In the genomic region with DNA sequence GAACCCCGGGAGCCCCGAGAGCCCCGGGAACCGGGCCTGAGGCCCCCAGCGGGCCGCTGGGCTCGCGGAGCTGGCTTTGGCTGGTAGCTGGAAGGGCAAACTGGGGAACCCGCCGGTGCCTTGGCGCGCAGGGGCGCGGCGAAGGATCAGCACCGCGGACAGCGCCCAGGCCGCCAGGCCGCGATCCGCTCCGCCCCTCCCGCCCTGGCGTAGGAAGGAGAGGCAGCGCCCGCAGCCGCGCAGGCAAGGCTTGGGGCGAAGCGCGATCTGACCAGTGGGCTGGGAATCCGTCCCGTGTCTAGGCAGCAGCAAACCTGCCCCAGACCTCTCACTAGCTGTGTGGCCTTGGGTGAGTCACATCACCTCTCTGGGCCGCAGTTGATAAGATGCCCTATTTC, we compare ENCODE assay signal across 9 cellular contexts. TPM values are rescaled to one million over a fixed set of nuclear protein-coding genes. Genes with fewer than 3 reads are reported as not detected.
A peak's percentile ranks its signal among the peaks of the same experiment; 100 is the strongest.
DNase-seq lines count a peak whose midpoint lies in the region; ATAC-seq lines count a peak whose summit lies in the region.
"Had no signal": no experiment of that assay in that cellular context is flagged by ENCODE, and none has a peak within 500 bp of the region (broad histone marks: within the 10 kb centered on the region; RNA-seq: fewer than 3 reads in every experiment).

No MANE protein-coding gene starts in this region.

- no peaks in the 10 kb centered on the region for H3K27me3 ChIP-seq in endocrine pancreas (ENCODE audit: control insufficient read depth, insufficient read depth, low read length)
- peaks cover 52 to 75% of the 10 kb centered on the region in 2 experiments for H3K27me3 ChIP-seq in mesenchymal stem cell (ENCODE audit: control insufficient read depth in 1 of 2, insufficient read depth in 1 of 2, low read length in 2 of 2)

- H2BK5ac ChIP-seq in mesenchymal stem cell (ENCODE audit: low read depth, low read length, poor library complexity, severe bottlenecking), result no peak overlapping the region

- H3K27ac Mint-ChIP-seq in activated CD8-positive, alpha-beta memory T cell treated with anti-CD3 and anti-CD28 coated beads, Interleukin-2, amount 10 ng/mL, durations not matched to agents 7 days and 5 days, result no peak overlapping the region

- no peaks in the 10 kb centered on the region for H3K9me3 ChIP-seq in endocrine pancreas (ENCODE audit: control insufficient read depth, low read length)
- no peaks in the 10 kb centered on the region for H3K9me3 ChIP-seq in mesenchymal stem cell (ENCODE audit: control insufficient read depth, low read length)

- H3K14ac ChIP-seq in mesenchymal stem cell (ENCODE audit: low read length in 2 of 2), result no peak overlapping the region

- H3K18ac ChIP-seq in mesenchymal stem cell (ENCODE audit: low read depth in 1 of 2, low read length in 2 of 2), result no peak overlapping the region

- CTCF ChIA-PET in activated CD8-positive, alpha-beta memory T cell treated with anti-CD3 and anti-CD28 coated beads, Interleukin-2, amount 10 ng/mL, durations not matched to agents 7 days and 5 days (lab: Charles Lee), result no interaction called here

- no peak overlapping the region for H3K23ac ChIP-seq in mesenchymal stem cell (ENCODE audit: low read length in 2 of 2)

- H3K4me1 Mint-ChIP-seq in activated CD8-positive, alpha-beta memory T cell treated with anti-CD3 and anti-CD28 coated beads, Interleukin-2, amount 10 ng/mL, durations not matched to agents 7 days and 5 days, result no peaks in the 10 kb centered on the region

- no peak overlapping the region for H2BK12ac ChIP-seq in mesenchymal stem cell (ENCODE audit: low read length in 2 of 2)

- under 1% methylated on average over 29 of the region's 35 CpGs for WGBS in mesenchymal stem cell

- peaks cover 59% of the 10 kb centered on the region for H3K27me3 Mint-ChIP-seq in activated CD8-positive, alpha-beta memory T cell treated with anti-CD3 and anti-CD28 coated beads, Interleukin-2, amount 10 ng/mL, durations not matched to agents 7 days and 5 days

- H3K4me3 ChIP-seq in endocrine pancreas (ENCODE audit: control insufficient read depth, insufficient read depth, low read length) (no peak overlapping the region), mesenchymal stem cell (ENCODE audit: insufficient read depth in 1 of 2, low read depth in 1 of 2, low read length in 2 of 2) (no peak overlapping the region)

- H2AK5ac ChIP-seq in mesenchymal stem cell (ENCODE audit: low read length, severe bottlenecking), result no peak overlapping the region

- peak; percentile 13 to 52 for DNase-seq in NCI-H2081 (lab: John Stamatoyannopoulos, UW)
- DNase-seq in NCI-H2081 treated with DMSO at 0.1 percent for 48 hours (lab: John Stamatoyannopoulos, UW), result no peak
- peak; percentile 88 for DNase-seq in NCI-H82 (lab: John Stamatoyannopoulos, UW)
- peak; percentile 74 for DNase-seq in activated CD8-positive, alpha-beta memory T cell treated with anti-CD3 and anti-CD28 coated beads, Interleukin-2, amount 10 ng/mL, durations not matched to agents 7 days and 5 days
- DNase-seq in mesenchymal stem cell, result peak; percentile 62
- peak; percentile 16 to 54 for DNase-seq in stimulated activated CD8-positive, alpha-beta memory T cell treated with anti-CD3 and anti-CD28 coated beads, Interleukin-15, amount 100 ng/mL, for 4 hours (ENCODE audit: low read depth in 2 of 2)
- no peak for DNase-seq in GF-D8 (lab: John Stamatoyannopoulos, UW)

- no peak overlapping the region for H3K4me3 Mint-ChIP-seq in activated CD8-positive, alpha-beta memory T cell treated with anti-CD3 and anti-CD28 coated beads, Interleukin-2, amount 10 ng/mL, durations not matched to agents 7 days and 5 days

- H3K36me3 Mint-ChIP-seq in activated CD8-positive, alpha-beta memory T cell treated with anti-CD3 and anti-CD28 coated beads, Interleukin-2, amount 10 ng/mL, durations not matched to agents 7 days and 5 days, result no peaks in the 10 kb centered on the region

- H2BK120ac ChIP-seq in mesenchymal stem cell (ENCODE audit: low read depth, low read length), result no peak overlapping the region

- H4K91ac ChIP-seq in mesenchymal stem cell (ENCODE audit: low read length), result no peak overlapping the region

- H3K36me3 ChIP-seq in endocrine pancreas (ENCODE audit: control insufficient read depth, insufficient read depth, low read length) (no peaks in the 10 kb centered on the region), mesenchymal stem cell (ENCODE audit: control insufficient read depth in 1 of 2, insufficient read depth in 2 of 2, low read depth in 1 of 2, low read length in 2 of 2) (no peaks in the 10 kb centered on the region)

- no peak overlapping the region for H2AFZ ChIP-seq in mesenchymal stem cell (ENCODE audit: low read depth, low read length)

- no peaks in the 10 kb centered on the region for H3K79me1 ChIP-seq in mesenchymal stem cell (replicated peaks; ENCODE audit: low read length, poor library complexity, severe bottlenecking)

- no peak overlapping the region for H2BK15ac ChIP-seq in mesenchymal stem cell (ENCODE audit: low read depth, poor library complexity, severe bottlenecking)

- H3K9ac ChIP-seq in endocrine pancreas (ENCODE audit: control insufficient read depth, insufficient read depth, low read length), result peak overlapping the region; percentile 85
- no peak overlapping the region for H3K9ac ChIP-seq in mesenchymal stem cell (ENCODE audit: low read length)

- H3K4me1 ChIP-seq in endocrine pancreas (ENCODE audit: control insufficient read depth, insufficient read depth, low read length), result no peaks in the 10 kb centered on the region
- H3K4me1 ChIP-seq in mesenchymal stem cell (ENCODE audit: control insufficient read depth, insufficient read depth, low read depth, low read length), result peaks cover 9% of the 10 kb centered on the region

- no peak overlapping the region for H3K27ac ChIP-seq in mesenchymal stem cell (ENCODE audit: low read length, poor library complexity, severe bottlenecking)

- peak; percentile 98 for ATAC-seq in activated CD8-positive, alpha-beta memory T cell treated with anti-CD3 and anti-CD28 coated beads, Interleukin-2, amount 10 ng/mL, durations not matched to agents 7 days and 5 days

- H4K8ac ChIP-seq in mesenchymal stem cell (ENCODE audit: low read length), result no peak overlapping the region

- no peaks in the 10 kb centered on the region for H3K9me3 Mint-ChIP-seq in activated CD8-positive, alpha-beta memory T cell treated with anti-CD3 and anti-CD28 coated beads, Interleukin-2, amount 10 ng/mL, durations not matched to agents 7 days and 5 days (ENCODE audit: low read depth)

- H3K4me2 ChIP-seq in mesenchymal stem cell (ENCODE audit: low read length, poor library complexity, severe bottlenecking), result peak overlapping the region; percentile 48

- H3K4ac ChIP-seq in mesenchymal stem cell (ENCODE audit: low read depth in 1 of 2, low read length in 2 of 2), result no peak overlapping the region

RNA-seq across cellular contexts. Expression of gene CCDC92B, which starts 0.3 kb away (rescaled TPM):
- under 1 TPM in 1 of 2 experiments, not detected in 1; 0.12 TPM for total RNA-seq in activated CD8-positive, alpha-beta memory T cell treated with anti-CD3 and anti-CD28 coated beads, Interleukin-2, amount 10 ng/mL, durations not matched to agents 7 days and 5 days
- polyA plus RNA-seq in mesenchymal stem cell (2013, experiment 1 of 2), result not detected
- polyA plus RNA-seq in mesenchymal stem cell (2013, experiment 2 of 2), result not detected
- total RNA-seq: glomerular endothelial cell had no signal

RNA-seq across cellular contexts. Expression of gene CLUH, which starts 38.2 kb away (rescaled TPM):
- total RNA-seq in activated CD8-positive, alpha-beta memory T cell treated with anti-CD3 and anti-CD28 coated beads, Interleukin-2, amount 10 ng/mL, durations not matched to agents 7 days and 5 days, result 10 to 100 TPM; 65.0 to 81.1 TPM
- polyA plus RNA-seq in mesenchymal stem cell (2013, experiment 1 of 2), result 20.4 TPM
- polyA plus RNA-seq in mesenchymal stem cell (2013, experiment 2 of 2), result 19.2 TPM

RNA-seq across cellular contexts. Expression of gene RAP1GAP2, which starts 46.5 kb away (rescaled TPM):
- 10 to 100 TPM in 1 of 2 experiments, 1 to 10 TPM in 1; 6.5 to 26.2 TPM for total RNA-seq in activated CD8-positive, alpha-beta memory T cell treated with anti-CD3 and anti-CD28 coated beads, Interleukin-2, amount 10 ng/mL, durations not matched to agents 7 days and 5 days
- 0.10 TPM for polyA plus RNA-seq in mesenchymal stem cell (2013, experiment 1 of 2)
- polyA plus RNA-seq in mesenchymal stem cell (2013, experiment 2 of 2), result 0.14 TPM

Comparison
In these comparisons a context has a peak if more than half of its experiments do, and no peak if none do; other contexts are left out.
1. DNase-seq: peak in NCI-H2081 (2 of 2), NCI-H82 (single experiment), activated CD8-positive, alpha-beta memory T cell treated with anti-CD3 and anti-CD28 coated beads, Interleukin-2, amount 10 ng/mL, durations not matched to agents 7 days and 5 days (single experiment), mesenchymal stem cell (single experiment) and stimulated activated CD8-positive, alpha-beta memory T cell treated with anti-CD3 and anti-CD28 coated beads, Interleukin-15, amount 100 ng/mL, for 4 hours (2 of 2); none in NCI-H2081 treated with DMSO at 0.1 percent for 48 hours (single experiment) and GF-D8 (single experiment).